In the genomic region with DNA sequence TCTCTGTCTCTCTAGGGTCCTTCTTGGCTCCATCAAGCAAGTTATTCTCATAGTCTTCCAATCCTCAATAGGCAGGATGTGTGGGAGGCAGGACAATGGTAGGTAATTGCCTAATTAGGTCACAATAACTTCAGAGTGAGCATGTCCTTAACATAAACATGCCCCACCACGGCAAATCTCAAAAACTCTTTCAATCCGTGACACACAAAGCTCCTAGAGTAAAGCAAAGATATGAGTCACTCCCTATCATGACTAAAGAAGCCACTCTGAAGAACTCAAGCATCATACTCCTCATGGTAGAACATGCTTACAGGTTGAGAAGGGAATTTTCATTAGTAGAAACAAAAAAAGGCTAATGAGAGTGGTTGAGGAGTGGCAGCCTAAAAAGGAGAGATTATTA, we compare ENCODE assay signal across 15 cellular contexts. TPM values are rescaled to one million over a fixed set of nuclear protein-coding genes. Genes with fewer than 3 reads are reported as not detected.
DNase-seq lines count a peak whose midpoint lies in the region; ATAC-seq and TF ChIP-seq lines count a peak whose summit lies in the region.
"Had no signal": no experiment of that assay in that cellular context is flagged by ENCODE, and none has a peak within 500 bp of the region (broad histone marks: within the 10 kb centered on the region; RNA-seq: fewer than 3 reads in every experiment).

No MANE protein-coding gene starts in this region.

- TF ChIP-seq CTCF in heart right ventricle (IDR thresholded peaks at IDR 0.05), result no peak
- TF ChIP-seq CTCF in WTC11 (IDR thresholded peaks at IDR 0.05), result no peak

- no peak overlapping the region for H3K4me3 Mint-ChIP-seq in WTC11
- H3K4me3 Mint-ChIP-seq: mesothelial cell of epicardium had no signal

- no peak overlapping the region for H3K4me3 ChIP-seq in MG63
- no peak overlapping the region for H3K4me3 ChIP-seq in heart right ventricle
- H3K4me3 ChIP-seq: BLaER1 treated with 17β-estradiol and CSF1 and Interleukin-3, amounts not matched to agents 10 nM and 100 nM; tibial nerve had no signal

- ATAC-seq in GM21423 (IDR thresholded peaks at IDR 0.05; ENCODE audit: unreplicated experiment), result peak; percentile 47
- ATAC-seq in heart right ventricle, result no peak
- no peak for ATAC-seq in WTC11
- no peak for ATAC-seq in GM18861 (IDR thresholded peaks at IDR 0.05; ENCODE audit: unreplicated experiment)

- H3K9me3 ChIP-seq in MG63 (no peaks in the 10 kb centered on the region), heart right ventricle (no peaks in the 10 kb centered on the region)
- H3K9me3 ChIP-seq: BLaER1 treated with 17β-estradiol and CSF1 and Interleukin-3, amounts not matched to agents 10 nM and 100 nM; tibial nerve had no signal

- CTCF ChIA-PET in WTC11 (lab: Charles Lee), result interaction anchor here (0.7 to 2.7 kb wide), 24 partner anchors 16 to 302 kb away, joined by 3 to 26 read pairs (median 4); no protein-coding TSS in a partner anchor

- peaks cover 3% of the 10 kb centered on the region; the same call in 1 of the 2 replicates for H3K27me3 Mint-ChIP-seq in WTC11 (ENCODE audit: low read depth)

- DNase-seq in A172 (ENCODE audit: low spot score) (peak; percentile 11), MG63 (peak; percentile 55), epithelial cell of prostate (ENCODE audit: low read depth, low spot score) (peak; percentile 45), heart right ventricle (no peak), WTC11 (ENCODE audit: low spot score) (no peak)
- DNase-seq in stimulated activated CD4-positive, alpha-beta T cell treated with anti-CD3 and anti-CD28 coated beads, Interleukin-2, amount 100 ng/mL, for 48 hours, result no peak
- DNase-seq: activated CD4-positive, alpha-beta T cell treated with anti-CD3 and anti-CD28 coated beads, Interleukin-2, amount 50 U/mL, for 1 hour; hippocampal formation; NCI-H1092 treated with DMSO at 0.1 percent for 48 hours; NCI-H748 treated with DMSO at 0.1 percent for 48 hours had no signal

- H3K9me3 Mint-ChIP-seq in WTC11, result peaks cover 13% of the 10 kb centered on the region

- peaks cover 29% of the 10 kb centered on the region for H3K4me1 Mint-ChIP-seq in WTC11

- H3K27me3 ChIP-seq in MG63 (no peaks in the 10 kb centered on the region), heart right ventricle (peaks cover 0 to 7% (median 0%) of the 10 kb centered on the region in 7 donors)
- H3K27me3 ChIP-seq: BLaER1 treated with 17β-estradiol and CSF1 and Interleukin-3, amounts not matched to agents 10 nM and 100 nM; tibial nerve had no signal

- H3K36me3 Mint-ChIP-seq in WTC11, result no peaks in the 10 kb centered on the region
- H3K36me3 Mint-ChIP-seq: mesothelial cell of epicardium had no signal

- no peaks in the 10 kb centered on the region for H3K4me1 ChIP-seq in heart right ventricle
- H3K4me1 ChIP-seq: tibial nerve had no signal

- H3K27ac ChIP-seq in epithelial cell of prostate, result no peak overlapping the region
- no peak overlapping the region for H3K27ac ChIP-seq in heart right ventricle
- H3K27ac ChIP-seq: BLaER1 treated with 17β-estradiol and CSF1 and Interleukin-3, amounts not matched to agents 10 nM and 100 nM; tibial nerve had no signal

- H3K36me3 ChIP-seq in MG63 (no peaks in the 10 kb centered on the region), heart right ventricle (no peaks in the 10 kb centered on the region)
- H3K36me3 ChIP-seq: BLaER1 treated with 17β-estradiol and CSF1 and Interleukin-3, amounts not matched to agents 10 nM and 100 nM; tibial nerve had no signal

- WGBS in heart right ventricle, 2 donors, result 56 to 59% methylated on average over 2 of the region's 2 CpGs

- intact Hi-C loops in heart right ventricle (cut with DNase I), result no loop called here

- POLR2A ChIA-PET in WTC11 (lab: Charles Lee), result no interaction called here

- H3K27ac Mint-ChIP-seq in WTC11, result no peak overlapping the region
- H3K27ac Mint-ChIP-seq: mesothelial cell of epicardium had no signal

TF ChIP-seq in WTC11, 78 proteins besides CTCF, POLR2A, EP300 and RAD21 (continues in another document):
- TF ChIP-seq TEAD4 (CRISPR knock-in tag; IDR thresholded peaks at IDR 0.05), result no peak
- TF ChIP-seq ELF4 (CRISPR knock-in tag; IDR thresholded peaks at IDR 0.05; ENCODE audit: low read depth), result no peak
- TF ChIP-seq NR1H2 (CRISPR knock-in tag; IDR thresholded peaks at IDR 0.05), result no peak
- no peak for TF ChIP-seq GTF2I (CRISPR knock-in tag; conservative IDR thresholded peaks at IDR 0.05)
- TF ChIP-seq, protein P1, sequence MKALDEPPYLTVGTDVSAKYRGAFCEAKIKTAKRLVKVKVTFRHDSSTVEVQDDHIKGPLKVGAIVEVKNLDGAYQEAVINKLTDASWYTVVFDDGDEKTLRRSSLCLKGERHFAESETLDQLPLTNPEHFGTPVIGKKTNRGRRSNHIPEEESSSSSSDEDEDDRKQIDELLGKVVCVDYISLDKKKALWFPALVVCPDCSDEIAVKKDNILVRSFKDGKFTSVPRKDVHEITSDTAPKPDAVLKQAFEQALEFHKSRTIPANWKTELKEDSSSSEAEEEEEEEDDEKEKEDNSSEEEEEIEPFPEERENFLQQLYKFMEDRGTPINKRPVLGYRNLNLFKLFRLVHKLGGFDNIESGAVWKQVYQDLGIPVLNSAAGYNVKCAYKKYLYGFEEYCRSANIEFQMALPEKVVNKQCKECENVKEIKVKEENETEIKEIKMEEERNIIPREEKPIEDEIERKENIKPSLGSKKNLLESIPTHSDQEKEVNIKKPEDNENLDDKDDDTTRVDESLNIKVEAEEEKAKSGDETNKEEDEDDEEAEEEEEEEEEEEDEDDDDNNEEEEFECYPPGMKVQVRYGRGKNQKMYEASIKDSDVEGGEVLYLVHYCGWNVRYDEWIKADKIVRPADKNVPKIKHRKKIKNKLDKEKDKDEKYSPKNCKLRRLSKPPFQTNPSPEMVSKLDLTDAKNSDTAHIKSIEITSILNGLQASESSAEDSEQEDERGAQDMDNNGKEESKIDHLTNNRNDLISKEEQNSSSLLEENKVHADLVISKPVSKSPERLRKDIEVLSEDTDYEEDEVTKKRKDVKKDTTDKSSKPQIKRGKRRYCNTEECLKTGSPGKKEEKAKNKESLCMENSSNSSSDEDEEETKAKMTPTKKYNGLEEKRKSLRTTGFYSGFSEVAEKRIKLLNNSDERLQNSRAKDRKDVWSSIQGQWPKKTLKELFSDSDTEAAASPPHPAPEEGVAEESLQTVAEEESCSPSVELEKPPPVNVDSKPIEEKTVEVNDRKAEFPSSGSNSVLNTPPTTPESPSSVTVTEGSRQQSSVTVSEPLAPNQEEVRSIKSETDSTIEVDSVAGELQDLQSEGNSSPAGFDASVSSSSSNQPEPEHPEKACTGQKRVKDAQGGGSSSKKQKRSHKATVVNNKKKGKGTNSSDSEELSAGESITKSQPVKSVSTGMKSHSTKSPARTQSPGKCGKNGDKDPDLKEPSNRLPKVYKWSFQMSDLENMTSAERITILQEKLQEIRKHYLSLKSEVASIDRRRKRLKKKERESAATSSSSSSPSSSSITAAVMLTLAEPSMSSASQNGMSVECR (CRISPR knock-in tag; IDR thresholded peaks at IDR 0.05; ENCODE audit: borderline replicate concordance), result no peak
- TF ChIP-seq, protein P2, sequence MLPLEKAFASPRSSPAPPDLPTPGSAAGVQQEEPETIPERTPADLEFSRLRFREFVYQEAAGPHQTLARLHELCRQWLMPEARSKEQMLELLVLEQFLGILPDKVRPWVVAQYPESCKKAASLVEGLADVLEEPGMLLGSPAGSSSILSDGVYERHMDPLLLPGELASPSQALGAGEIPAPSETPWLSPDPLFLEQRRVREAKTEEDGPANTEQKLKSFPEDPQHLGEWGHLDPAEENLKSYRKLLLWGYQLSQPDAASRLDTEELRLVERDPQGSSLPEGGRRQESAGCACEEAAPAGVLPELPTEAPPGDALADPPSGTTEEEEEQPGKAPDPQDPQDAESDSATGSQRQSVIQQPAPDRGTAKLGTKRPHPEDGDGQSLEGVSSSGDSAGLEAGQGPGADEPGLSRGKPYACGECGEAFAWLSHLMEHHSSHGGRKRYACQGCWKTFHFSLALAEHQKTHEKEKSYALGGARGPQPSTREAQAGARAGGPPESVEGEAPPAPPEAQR (CRISPR knock-in tag; IDR thresholded peaks at IDR 0.05), result no peak
- TF ChIP-seq, protein P3, sequence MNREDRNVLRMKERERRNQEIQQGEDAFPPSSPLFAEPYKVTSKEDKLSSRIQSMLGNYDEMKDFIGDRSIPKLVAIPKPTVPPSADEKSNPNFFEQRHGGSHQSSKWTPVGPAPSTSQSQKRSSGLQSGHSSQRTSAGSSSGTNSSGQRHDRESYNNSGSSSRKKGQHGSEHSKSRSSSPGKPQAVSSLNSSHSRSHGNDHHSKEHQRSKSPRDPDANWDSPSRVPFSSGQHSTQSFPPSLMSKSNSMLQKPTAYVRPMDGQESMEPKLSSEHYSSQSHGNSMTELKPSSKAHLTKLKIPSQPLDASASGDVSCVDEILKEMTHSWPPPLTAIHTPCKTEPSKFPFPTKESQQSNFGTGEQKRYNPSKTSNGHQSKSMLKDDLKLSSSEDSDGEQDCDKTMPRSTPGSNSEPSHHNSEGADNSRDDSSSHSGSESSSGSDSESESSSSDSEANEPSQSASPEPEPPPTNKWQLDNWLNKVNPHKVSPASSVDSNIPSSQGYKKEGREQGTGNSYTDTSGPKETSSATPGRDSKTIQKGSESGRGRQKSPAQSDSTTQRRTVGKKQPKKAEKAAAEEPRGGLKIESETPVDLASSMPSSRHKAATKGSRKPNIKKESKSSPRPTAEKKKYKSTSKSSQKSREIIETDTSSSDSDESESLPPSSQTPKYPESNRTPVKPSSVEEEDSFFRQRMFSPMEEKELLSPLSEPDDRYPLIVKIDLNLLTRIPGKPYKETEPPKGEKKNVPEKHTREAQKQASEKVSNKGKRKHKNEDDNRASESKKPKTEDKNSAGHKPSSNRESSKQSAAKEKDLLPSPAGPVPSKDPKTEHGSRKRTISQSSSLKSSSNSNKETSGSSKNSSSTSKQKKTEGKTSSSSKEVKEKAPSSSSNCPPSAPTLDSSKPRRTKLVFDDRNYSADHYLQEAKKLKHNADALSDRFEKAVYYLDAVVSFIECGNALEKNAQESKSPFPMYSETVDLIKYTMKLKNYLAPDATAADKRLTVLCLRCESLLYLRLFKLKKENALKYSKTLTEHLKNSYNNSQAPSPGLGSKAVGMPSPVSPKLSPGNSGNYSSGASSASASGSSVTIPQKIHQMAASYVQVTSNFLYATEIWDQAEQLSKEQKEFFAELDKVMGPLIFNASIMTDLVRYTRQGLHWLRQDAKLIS (CRISPR knock-in tag; IDR thresholded peaks at IDR 0.05; ENCODE audit: borderline replicate concordance), result no peak
- TF ChIP-seq EMX1 (CRISPR knock-in tag; IDR thresholded peaks at IDR 0.05), result no peak

RNA-seq across cellular contexts. Expression of gene HAO2, which starts 4.9 kb away (rescaled TPM):
- total RNA-seq in A172 (2014; rRNA removed; shearing (Covaris generic)), result not detected in 2 replicates
- total RNA-seq in MG63 (2014; rRNA removed; shearing (Covaris generic); ENCODE audit: low replicate concordance), result not detected in 2 replicates
- total RNA-seq in heart right ventricle (not detected), WTC11 (2021) (0.53 to 1.0 TPM (median 0.80 TPM) in 3 replicates)
- under 1 TPM in 1 of 2 donors, not detected in 1; 0.01 TPM for polyA plus RNA-seq in heart right ventricle
- total RNA-seq: mesothelial cell of epicardium, tibial nerve had no signal

RNA-seq across cellular contexts. Expression of gene HSD3B2, which starts 41.5 kb away (rescaled TPM):
- total RNA-seq in A172 (2014; rRNA removed; shearing (Covaris generic)), result not detected in 2 replicates
- not detected in 2 replicates for total RNA-seq in MG63 (2014; rRNA removed; shearing (Covaris generic); ENCODE audit: low replicate concordance)
- total RNA-seq in heart right ventricle (not detected), WTC11 (2021) (0.94 to 1.0 TPM (median 0.94 TPM) in 3 replicates)
- polyA plus RNA-seq in heart right ventricle, result under 1 TPM in 1 of 2 donors, not detected in 1; 0.04 TPM

Comparison
In these comparisons a context has a peak if more than half of its experiments do, and no peak if none do; other contexts are left out.
1. DNase-seq: peak in A172 (single experiment), MG63 (single experiment) and epithelial cell of prostate (single experiment); none in heart right ventricle (0 of 2), WTC11 (single experiment) and stimulated activated CD4-positive, alpha-beta T cell treated with anti-CD3 and anti-CD28 coated beads, Interleukin-2, amount 100 ng/mL, for 48 hours (0 of 2).